Comparison of ENCODE assay signal across 8 cellular contexts in genomic region chr3:111998661-111999641, GRCh38. TPM values are rescaled to one million over a fixed set of nuclear protein-coding genes. Genes with fewer than 3 reads are reported as not detected.
DNase-seq lines count a peak whose midpoint lies in the region; ATAC-seq and TF ChIP-seq lines count a peak whose summit lies in the region.

TSS of gene TAGLN3 (plus strand) at chr3:111998922. CDS start at chr3:111999423, 501 bp downstream.

- H3K36me3 Mint-ChIP-seq in activated T-cell treated with anti-CD3 and anti-CD28 coated beads, Interleukin-2, amount 50 U/mL, for 24 hours (ENCODE audit: low read depth): no peaks in the 10 kb centered on the region
- H3K36me3 Mint-ChIP-seq in activated naive CD8-positive, alpha-beta T cell: no peaks in the 10 kb centered on the region

- peak within 1 kb of the TSS in 9 of 10 donors; percentile 26 to 57 (median 48) for H3K4me3 ChIP-seq in heart right ventricle
- H3K4me3 ChIP-seq in ovary: peak within 1 kb of the TSS; percentile 30

- H3K4me1 Mint-ChIP-seq in activated T-cell treated with anti-CD3 and anti-CD28 coated beads, Interleukin-2, amount 50 U/mL, for 24 hours (ENCODE audit: low read depth): peaks cover 54% of the 10 kb centered on the region
- peaks cover 50% of the 10 kb centered on the region for H3K4me1 Mint-ChIP-seq in activated naive CD8-positive, alpha-beta T cell (ENCODE audit: low read depth)

- TF ChIP-seq EP300 in ovary (IDR thresholded peaks at IDR 0.05): no peak

- H3K4me1 ChIP-seq in heart right ventricle (peaks cover 0 to 23% (median 13%) of the 10 kb centered on the region in 9 donors), ovary (ENCODE audit: insufficient read depth) (peaks cover 2% of the 10 kb centered on the region)

- H3K27ac Mint-ChIP-seq in activated T-cell treated with anti-CD3 and anti-CD28 coated beads, Interleukin-2, amount 50 U/mL, for 24 hours: no peak within 1 kb of the TSS
- H3K27ac Mint-ChIP-seq in activated naive CD8-positive, alpha-beta T cell: no peak within 1 kb of the TSS

- intact Hi-C loops in heart right ventricle (cut with DNase I): loop anchor here in 1 of 10 donors (10.0 kb wide), 1 partner anchor 46 kb away; no protein-coding TSS in a partner anchor
- intact Hi-C loops in ovary (cut with DNase I): no loop called here

- H3K9me3 ChIP-seq in heart right ventricle (no peaks in the 10 kb centered on the region), ovary (no peaks in the 10 kb centered on the region)

- ATAC-seq in heart right ventricle (peak in 7 of 8 donors; percentile 28 to 72 (median 56)), HG03196 (IDR thresholded peaks at IDR 0.05; ENCODE audit: unreplicated experiment) (no peak)

- TF ChIP-seq CTCF in heart right ventricle (IDR thresholded peaks at IDR 0.05) (no peak), ovary (IDR thresholded peaks at IDR 0.05) (no peak)

- H3K27ac ChIP-seq in heart right ventricle: no peak within 1 kb of the TSS
- no peak within 1 kb of the TSS for H3K27ac ChIP-seq in ovary

- WGBS in heart right ventricle, 2 donors: 8 to 10% methylated on average over 41 of the region's 41 CpGs
- 3 to 10% (median 7%) methylated on average over 41 of the region's 41 CpGs for WGBS in ovary, 3 donors

- no peaks in the 10 kb centered on the region for H3K9me3 Mint-ChIP-seq in activated T-cell treated with anti-CD3 and anti-CD28 coated beads, Interleukin-2, amount 50 U/mL, for 24 hours
- H3K9me3 Mint-ChIP-seq in activated naive CD8-positive, alpha-beta T cell (ENCODE audit: low read depth): no peaks in the 10 kb centered on the region

- H3K27me3 ChIP-seq in heart right ventricle (peaks cover 0 to 30% (median 0%) of the 10 kb centered on the region in 7 donors), ovary (no peaks in the 10 kb centered on the region)

- H3K27me3 Mint-ChIP-seq in activated T-cell treated with anti-CD3 and anti-CD28 coated beads, Interleukin-2, amount 50 U/mL, for 24 hours: no peaks in the 10 kb centered on the region
- no peaks in the 10 kb centered on the region for H3K27me3 Mint-ChIP-seq in activated naive CD8-positive, alpha-beta T cell

- DNase-seq in activated T-cell treated with anti-CD3 and anti-CD28 coated beads, Interleukin-2, amount 50 U/mL, for 24 hours: peak; percentile 42
- DNase-seq in activated T-cell treated with anti-CD3 and anti-CD28 coated beads for 4 hours (no peak), NCI-H1417 treated with DMSO at 0.1 percent for 48 hours (lab: John Stamatoyannopoulos, UW) (peak; percentile 81), heart right ventricle (peak in 1 of 2 donors; percentile 12), ovary (peak in 3 of 5 donors; percentile 8 to 41 (median 27)), NOMO-1 (lab: John Stamatoyannopoulos, UW; ENCODE audit: unreplicated experiment in 2 of 2) (no peak)

- no peak for TF ChIP-seq POLR2A in ovary (IDR thresholded peaks at IDR 0.05)

- H3K4me3 Mint-ChIP-seq in activated T-cell treated with anti-CD3 and anti-CD28 coated beads, Interleukin-2, amount 50 U/mL, for 24 hours: peak within 1 kb of the TSS; percentile 65
- peak within 1 kb of the TSS; percentile 82 for H3K4me3 Mint-ChIP-seq in activated naive CD8-positive, alpha-beta T cell

- H3K36me3 ChIP-seq in heart right ventricle: peaks cover 0 to under 1% (median 0%) of the 10 kb centered on the region in 9 donors
- H3K36me3 ChIP-seq in ovary: no peaks in the 10 kb centered on the region

RNA-seq across cellular contexts. Expression of gene TAGLN3, which starts in this region (rescaled TPM):
- total RNA-seq in heart right ventricle (1 to 10 TPM in 2 of 10 donors, under 1 TPM in 5, not detected in 3; 0.36 to 1.1 (median 0.58) TPM), ovary (not detected)
- polyA plus RNA-seq in heart right ventricle (under 1 TPM; 0.10 to 0.66 TPM), ovary (under 1 TPM in 1 of 2 donors, not detected in 1; 0.19 TPM)

Comparison
In these comparisons a context has a peak if more than half of its experiments do, and no peak if none do; other contexts are left out.
1. DNase-seq: peak in activated T-cell treated with anti-CD3 and anti-CD28 coated beads, Interleukin-2, amount 50 U/mL, for 24 hours (single experiment) and NCI-H1417 treated with DMSO at 0.1 percent for 48 hours (single experiment); none in activated T-cell treated with anti-CD3 and anti-CD28 coated beads for 4 hours (single experiment) and NOMO-1 (0 of 2).
2. Peak in DNase-seq and H3K4me3 ChIP-seq in ovary; RNA of the gene not detected or under 1 TPM.